8 cellular contexts compared by ENCODE assay signal in genomic region chr12:120468846-120469449, GRCh38. TPM values are rescaled to one million over a fixed set of nuclear protein-coding genes. Genes with fewer than 3 reads are reported as not detected.
DNase-seq lines count a peak whose midpoint lies in the region; ATAC-seq and TF ChIP-seq lines count a peak whose summit lies in the region.

No MANE protein-coding gene starts in this region.

- no peaks in the 10 kb centered on the region for H3K9me3 Mint-ChIP-seq in Calu3 (ENCODE audit: low read depth, unreplicated experiment)
- no peaks in the 10 kb centered on the region for H3K9me3 Mint-ChIP-seq in neural progenitor cell

- H3K4me1 Mint-ChIP-seq in Calu3 (ENCODE audit: low read depth, unreplicated experiment) (peaks cover 48% of the 10 kb centered on the region), neural progenitor cell (peaks cover 41% of the 10 kb centered on the region)

- H3K27ac Mint-ChIP-seq in Calu3 (ENCODE audit: unreplicated experiment) (peak overlapping the region; percentile 62), neural progenitor cell (peak overlapping the region; percentile 74)

- intact Hi-C loops in Calu3 (cut with micrococcal nuclease; ENCODE audit: unreplicated experiment) (loop anchor here (2.0 kb wide), 1 partner anchor 22 kb away; the partner anchor contains the start of genes GATC and TRIAP1), uterus (cut with DNase I; ENCODE audit: low total_unique reads) (no loop called here)

- no TSS peak for BruUV-seq in Calu3 (replicated peaks; lab: Mats Ljungman, UMichigan)

- H3K36me3 ChIP-seq in neural progenitor cell (peaks cover 6% of the 10 kb centered on the region), uterus (no peaks in the 10 kb centered on the region)

- H3K27ac ChIP-seq in neural progenitor cell (peak overlapping the region; percentile 32), uterus (peak overlapping the region; percentile 89 to 92)

- H3K4me1 ChIP-seq in neural progenitor cell (peaks cover 4% of the 10 kb centered on the region), uterus (peaks cover 0 to 22% of the 10 kb centered on the region in 2 donors)

- H3K4me3 Mint-ChIP-seq in Calu3 (ENCODE audit: low read depth, unreplicated experiment) (peak overlapping the region; percentile 95), neural progenitor cell (peak overlapping the region; percentile 91)

- peak overlapping the region; percentile 83 for H3K4me3 ChIP-seq in fibroblast of pulmonary artery (replicated peaks; ENCODE audit: low read depth, low read length)
- peak overlapping the region; percentile 98 for H3K4me3 ChIP-seq in neural progenitor cell
- H3K4me3 ChIP-seq in uterus, result peak overlapping the region; percentile 75 to 89

- H3K9me3 ChIP-seq in neural progenitor cell (ENCODE audit: low read depth), result no peaks in the 10 kb centered on the region
- no peaks in the 10 kb centered on the region for H3K9me3 ChIP-seq in uterus

- peaks cover 30% of the 10 kb centered on the region for H3F3A ChIP-seq in neural progenitor cell (ENCODE audit: low read depth)

- CTCF ChIA-PET in Calu3 (lab: Charles Lee), result interaction anchor here (0.7 to 2.4 kb wide), 6 partner anchors 10 to 229 kb away, joined by 3 to 11 read pairs (median 4); partner anchors contain the start of genes COX6A1 and DYNLL1

- DNase-seq in Calu3, result peak; percentile 33
- peak; percentile 28 for DNase-seq in HuH-7.5 (ENCODE audit: low spot score)
- peak; percentile 36 for DNase-seq in activated T-helper 1 cell treated with Interleukin-2 at 50 U/mL for 16 hours (ENCODE audit: low read depth)
- no peak for DNase-seq in fibroblast of pulmonary artery (ENCODE audit: low read depth)
- no peak for DNase-seq in neural progenitor cell (ENCODE audit: low spot score)
- peak; percentile 20 to 26 for DNase-seq in uterus
- DNase-seq in NCI-H2196 (lab: John Stamatoyannopoulos, UW; ENCODE audit: unreplicated experiment), result no peak

- H2AFZ ChIP-seq in neural progenitor cell (replicated peaks), result no peak overlapping the region

- ATAC-seq in GM21423 (IDR thresholded peaks at IDR 0.05; ENCODE audit: unreplicated experiment), result peak; percentile 33

- no peak for TF ChIP-seq POLR2A in uterus (IDR thresholded peaks at IDR 0.05)

- H3K9ac ChIP-seq in neural progenitor cell, result peak overlapping the region; percentile 83

- H3K79me2 ChIP-seq in neural progenitor cell (ENCODE audit: low read depth), result peaks cover 75% of the 10 kb centered on the region

- peak overlapping the region; percentile 89 for H3K4me2 ChIP-seq in neural progenitor cell

- H3K27me3 ChIP-seq in neural progenitor cell (no peaks in the 10 kb centered on the region), uterus (no peaks in the 10 kb centered on the region)

- H4K20me1 ChIP-seq in neural progenitor cell (ENCODE audit: low read depth), result peaks cover 49% of the 10 kb centered on the region

- H3K27me3 Mint-ChIP-seq in Calu3 (ENCODE audit: unreplicated experiment), result no peaks in the 10 kb centered on the region
- peaks cover 4% of the 10 kb centered on the region for H3K27me3 Mint-ChIP-seq in neural progenitor cell (ENCODE audit: insufficient read depth, low read depth)

- TF ChIP-seq CTCF in Calu3 (IDR thresholded peaks at IDR 0.05; ENCODE audit: unreplicated experiment), result no peak
- TF ChIP-seq CTCF in fibroblast of pulmonary artery (IDR thresholded peaks at IDR 0.05; ENCODE audit: low read length, missing control alignments), result no peak
- TF ChIP-seq CTCF in neural progenitor cell (IDR thresholded peaks at IDR 0.05), result peak; percentile 23
- TF ChIP-seq CTCF in uterus (IDR thresholded peaks at IDR 0.05), result peak in 1 of 4 experiments; percentile 6

- H3K36me3 Mint-ChIP-seq in Calu3 (ENCODE audit: insufficient read depth, unreplicated experiment) (peaks cover 67% of the 10 kb centered on the region), neural progenitor cell (peaks cover 17% of the 10 kb centered on the region)

RNA-seq across cellular contexts. Expression of gene SRSF9, which starts 0.6 kb away (rescaled TPM):
- total RNA-seq in Calu3 (2022), result 284 and 292 TPM in 2 replicates
- total RNA-seq in neural progenitor cell (ENCODE audit: low replicate concordance), result 257 and 273 TPM in 2 replicates
- 100 to 1,000 TPM in 2 of 4 donors, 10 to 100 TPM in 2; 10.5 to 150 (median 91.1) TPM for total RNA-seq in uterus

RNA-seq across cellular contexts. Expression of gene GATC, which starts 22.7 kb away (rescaled TPM):
- total RNA-seq in Calu3 (2022) (29.7 and 43.7 TPM in 2 replicates), neural progenitor cell (ENCODE audit: low replicate concordance) (21.9 and 29.1 TPM in 2 replicates), uterus (10 to 100 TPM; 11.8 to 31.9 (median 18.3) TPM)

RNA-seq across cellular contexts. Expression of gene TRIAP1, which starts 22.8 kb away (rescaled TPM):
- total RNA-seq in Calu3 (2022) (29.4 and 34.4 TPM in 2 replicates), neural progenitor cell (ENCODE audit: low replicate concordance) (47.2 and 72.1 TPM in 2 replicates), uterus (10 to 100 TPM in 2 of 4 donors, 1 to 10 TPM in 2; 1.2 to 16.8 (median 8.0) TPM)

RNA-seq across cellular contexts. Expression of gene DYNLL1, which starts 27.0 kb away (rescaled TPM):
- total RNA-seq in Calu3 (2022), result 419 and 423 TPM in 2 replicates
- 284 and 355 TPM in 2 replicates for total RNA-seq in neural progenitor cell (ENCODE audit: low replicate concordance)
- total RNA-seq in uterus, result 100 to 1,000 TPM; 239 to 457 (median 291) TPM

RNA-seq across cellular contexts. Expression of gene COX6A1, which starts 31.0 kb away (rescaled TPM):
- total RNA-seq in Calu3 (2022) (482 and 487 TPM in 2 replicates), neural progenitor cell (ENCODE audit: low replicate concordance) (296 and 432 TPM in 2 replicates), uterus (100 to 1,000 TPM; 196 to 524 (median 201) TPM)

Comparison
In these comparisons a context has a peak if more than half of its experiments do, and no peak if none do; other contexts are left out.
1. DNase-seq: peak in Calu3 (single experiment), HuH-7.5 (single experiment), activated T-helper 1 cell treated with Interleukin-2 at 50 U/mL for 16 hours (single experiment) and uterus (2 of 2); none in fibroblast of pulmonary artery (single experiment), neural progenitor cell (single experiment) and NCI-H2196 (single experiment).
2. Peak in every context shown above with its lines, with median percentiles within 50 percentile points of each other: H3K4me3 ChIP-seq.